24 cellular contexts compared by ENCODE assay signal in the genomic region with DNA sequence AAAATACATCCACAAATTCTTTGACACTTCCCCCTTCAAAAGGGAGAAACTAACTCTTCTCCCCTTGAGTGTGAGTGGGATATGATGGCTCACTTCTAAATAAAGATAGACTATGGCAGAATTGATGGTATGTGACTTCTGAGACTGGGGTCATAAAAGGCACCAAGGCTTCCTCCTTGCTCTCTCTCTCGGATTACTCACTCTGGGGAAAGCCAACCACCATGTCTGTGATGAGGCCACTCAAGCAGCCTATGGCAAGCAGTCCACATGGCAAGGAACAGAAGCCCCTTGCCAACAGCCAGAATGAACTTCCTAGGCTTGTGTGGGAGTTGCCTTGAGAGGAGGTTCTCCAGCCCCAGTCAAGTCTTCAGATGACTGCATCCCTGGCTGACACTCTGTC. TPM values are rescaled to one million over a fixed set of nuclear protein-coding genes. Genes with fewer than 3 reads are reported as not detected.
"Had no signal": no experiment of that assay in that cellular context is flagged by ENCODE, and none has a peak within 500 bp of the region (broad histone marks: within the 10 kb centered on the region; RNA-seq: fewer than 3 reads in every experiment).

No MANE protein-coding gene starts in this region.

- H3K4me3 Mint-ChIP-seq: activated naive CD8-positive, alpha-beta T cell treated with anti-CD3 and anti-CD28 coated beads for 36 hours; neural crest cell; type B pancreatic cell; WTC11 had no signal

- ATAC-seq: heart right ventricle, left lung, right lobe of liver, WTC11 had no signal

- H3K27ac ChIP-seq: coronary artery, heart right ventricle, left lung, right lobe of liver, thoracic aorta had no signal

- H3K4me3 ChIP-seq: coronary artery, heart right ventricle, left lung, lung, right lobe of liver, thoracic aorta had no signal

- H3K9me3 ChIP-seq: right lobe of liver, thoracic aorta had no signal

- DNase-seq: activated CD8-positive, alpha-beta memory T cell treated with anti-CD3 and anti-CD28 coated beads for 24 hours; activated CD8-positive, alpha-beta memory T cell treated with anti-CD3 and anti-CD28 coated beads, Interleukin-2, amount 50 U/mL, for 4 hours; activated naive CD4-positive, alpha-beta T cell treated with Interleukin-2 at 50 U/mL for 16 hours; activated naive CD8-positive, alpha-beta T cell treated with anti-CD3 and anti-CD28 coated beads for 36 hours; activated T-cell treated with anti-CD3 and anti-CD28 coated beads, Interleukin-2, amount 50 U/mL, for 48 hours; foreskin fibroblast; heart right ventricle; kidney; left lung; occipital lobe; right lobe of liver; small intestine; stimulated activated CD4-positive, alpha-beta T cell treated with anti-CD3 and anti-CD28 coated beads, Interleukin-2, amount 100 ng/mL, for 48 hours; stimulated activated CD8-positive, alpha-beta memory T cell treated with anti-CD3 and anti-CD28 coated beads, Interleukin-4, amount 100 ng/mL, for 48 hours; stimulated activated naive CD4-positive, alpha-beta T cell; T-helper 1 cell had no signal

- H3K36me3 Mint-ChIP-seq: activated naive CD8-positive, alpha-beta T cell treated with anti-CD3 and anti-CD28 coated beads for 36 hours had no signal

- H3K27me3 ChIP-seq: left lung, right lobe of liver had no signal

- H3K27ac Mint-ChIP-seq: activated naive CD8-positive, alpha-beta T cell treated with anti-CD3 and anti-CD28 coated beads for 36 hours; type B pancreatic cell; WTC11 had no signal

- FAIRE-seq: bronchial epithelial cell, kidney, small intestine had no signal

- H3K4me1 Mint-ChIP-seq: activated naive CD8-positive, alpha-beta T cell treated with anti-CD3 and anti-CD28 coated beads for 36 hours had no signal

- H3K36me3 ChIP-seq: heart right ventricle, left lung, right lobe of liver, thoracic aorta had no signal

- H3K27me3 Mint-ChIP-seq: type B pancreatic cell had no signal

RNA-seq across cellular contexts. Expression of gene KIAA2012, which starts 43.6 kb away (rescaled TPM):
- total RNA-seq: activated naive CD8-positive, alpha-beta T cell treated with anti-CD3 and anti-CD28 coated beads for 36 hours; bronchial epithelial cell; epithelial cell of proximal tubule; heart right ventricle; kidney; thoracic aorta; WTC11 had no signal
- polyA plus RNA-seq: heart right ventricle had no signal
